In genomic region chr17:82602986-82603385, GRCh38 we compare ENCODE assay signal across 17 cellular contexts. TPM values are rescaled to one million over a fixed set of nuclear protein-coding genes. Genes with fewer than 3 reads are reported as not detected.
DNase-seq lines count a peak whose midpoint lies in the region; ATAC-seq lines count a peak whose summit lies in the region.
"Had no signal": no experiment of that assay in that cellular context is flagged by ENCODE, and none has a peak within 500 bp of the region (broad histone marks: within the 10 kb centered on the region; RNA-seq: fewer than 3 reads in every experiment).

No MANE protein-coding gene starts in this region.

- H3K27me3 ChIP-seq in subcutaneous abdominal adipose tissue (ENCODE audit: control insufficient read depth in 5 of 5, insufficient read depth in 4 of 5, low read length in 5 of 5): no peaks in the 10 kb centered on the region
- H3K27me3 ChIP-seq: hepatocyte, sigmoid colon had no signal

- H3K36me3 ChIP-seq in subcutaneous abdominal adipose tissue (ENCODE audit: control insufficient read depth in 5 of 5, insufficient read depth in 5 of 5, low read length in 5 of 5): peaks cover 0 to 65% (median 44%) of the 10 kb centered on the region in 5 donors

- peaks cover 16% of the 10 kb centered on the region for H3K4me1 Mint-ChIP-seq in activated T-cell treated with anti-CD3 and anti-CD28 coated beads, Interleukin-2, amount 50 U/mL, for 72 hours (ENCODE audit: low read depth)
- no peaks in the 10 kb centered on the region for H3K4me1 Mint-ChIP-seq in activated T-cell treated with anti-CD3 and anti-CD28 coated beads, Interleukin-2, amount 50 U/mL, for 4 hours (ENCODE audit: low read depth)
- H3K4me1 Mint-ChIP-seq in activated T-helper 17 cell treated with anti-CD3 and anti-CD28 coated beads, Interleukin-2, amount 50 U/mL, for 72 hours: peaks cover 10% of the 10 kb centered on the region

- DNase-seq in activated T-cell treated with anti-CD3 and anti-CD28 coated beads, Interleukin-2, amount 50 U/mL, for 72 hours: no peak
- no peak for DNase-seq in activated T-cell treated with anti-CD3 and anti-CD28 coated beads, Interleukin-2, amount 50 U/mL, for 4 hours
- peak; percentile 54 for DNase-seq in iris pigment epithelial cell (ENCODE audit: low read depth)
- DNase-seq in NCI-H1930 (lab: John Stamatoyannopoulos, UW): no peak
- no peak for DNase-seq in NCI-H2081 (lab: John Stamatoyannopoulos, UW)
- DNase-seq in cerebellar cortex (ENCODE audit: low spot score): no peak
- DNase-seq: activated CD4-positive, alpha-beta T cell treated with anti-CD3 and anti-CD28 coated beads for 4 hours; activated gamma-delta T cell; cerebellar nuclear complex; Kasumi-1; NCI-H146; NCI-H510A treated with DMSO at 0.1 percent for 48 hours; sigmoid colon had no signal

- H3K9ac ChIP-seq in subcutaneous abdominal adipose tissue (ENCODE audit: low read length in 5 of 5): no peak overlapping the region

- peaks cover 3 to 42% (median 28%) of the 10 kb centered on the region in 5 donors for H3K4me1 ChIP-seq in subcutaneous abdominal adipose tissue (ENCODE audit: control insufficient read depth in 5 of 5, insufficient read depth in 5 of 5, low read length in 5 of 5)
- H3K4me1 ChIP-seq: sigmoid colon had no signal

- H3K27me3 Mint-ChIP-seq in activated T-cell treated with anti-CD3 and anti-CD28 coated beads, Interleukin-2, amount 50 U/mL, for 72 hours (ENCODE audit: low read depth): no peaks in the 10 kb centered on the region
- H3K27me3 Mint-ChIP-seq in activated T-cell treated with anti-CD3 and anti-CD28 coated beads, Interleukin-2, amount 50 U/mL, for 4 hours (ENCODE audit: low read depth): no peaks in the 10 kb centered on the region
- H3K27me3 Mint-ChIP-seq in activated T-helper 17 cell treated with anti-CD3 and anti-CD28 coated beads, Interleukin-2, amount 50 U/mL, for 72 hours: no peaks in the 10 kb centered on the region

- no peak overlapping the region for H3K27ac ChIP-seq in subcutaneous abdominal adipose tissue (ENCODE audit: low read depth, low read length)
- H3K27ac ChIP-seq: hepatocyte had no signal

- H3K9me3 ChIP-seq in subcutaneous abdominal adipose tissue (ENCODE audit: control insufficient read depth in 5 of 5, low read length in 5 of 5): no peaks in the 10 kb centered on the region
- H3K9me3 ChIP-seq: sigmoid colon had no signal

- peak overlapping the region in 3 of 5 donors; percentile 45 to 56 (median 51) for H3K4me3 ChIP-seq in subcutaneous abdominal adipose tissue (ENCODE audit: low read depth in 1 of 5, low read length in 5 of 5)
- H3K4me3 ChIP-seq: hepatocyte, sigmoid colon had no signal

- no peak overlapping the region for H3K4me3 Mint-ChIP-seq in activated T-cell treated with anti-CD3 and anti-CD28 coated beads, Interleukin-2, amount 50 U/mL, for 72 hours
- no peak overlapping the region for H3K4me3 Mint-ChIP-seq in activated T-cell treated with anti-CD3 and anti-CD28 coated beads, Interleukin-2, amount 50 U/mL, for 4 hours
- H3K4me3 Mint-ChIP-seq in activated T-helper 17 cell treated with anti-CD3 and anti-CD28 coated beads, Interleukin-2, amount 50 U/mL, for 72 hours: no peak overlapping the region

- ATAC-seq in activated T-cell treated with anti-CD3 and anti-CD28 coated beads, Interleukin-2, amount 50 U/mL, for 72 hours (replicated peaks in 1 of 2): peak in 1 of 2 donors; percentile 39
- no peak for ATAC-seq in activated T-cell treated with anti-CD3 and anti-CD28 coated beads, Interleukin-2, amount 50 U/mL, for 4 hours
- peak; percentile 56 for ATAC-seq in activated T-helper 17 cell treated with anti-CD3 and anti-CD28 coated beads, Interleukin-2, amount 50 U/mL, for 72 hours (replicated peaks)
- ATAC-seq: Panc1 had no signal

- peaks cover 8 to 20% of the 10 kb centered on the region in 2 donors for H3K36me3 Mint-ChIP-seq in activated T-cell treated with anti-CD3 and anti-CD28 coated beads, Interleukin-2, amount 50 U/mL, for 72 hours (ENCODE audit: insufficient read depth in 2 of 2)
- peaks cover 24% of the 10 kb centered on the region for H3K36me3 Mint-ChIP-seq in activated T-cell treated with anti-CD3 and anti-CD28 coated beads, Interleukin-2, amount 50 U/mL, for 4 hours (ENCODE audit: insufficient read depth)
- H3K36me3 Mint-ChIP-seq in activated T-helper 17 cell treated with anti-CD3 and anti-CD28 coated beads, Interleukin-2, amount 50 U/mL, for 72 hours (ENCODE audit: low read depth): peaks cover 82% of the 10 kb centered on the region

- no peaks in the 10 kb centered on the region for H3K9me3 Mint-ChIP-seq in activated T-cell treated with anti-CD3 and anti-CD28 coated beads, Interleukin-2, amount 50 U/mL, for 72 hours
- no peaks in the 10 kb centered on the region for H3K9me3 Mint-ChIP-seq in activated T-cell treated with anti-CD3 and anti-CD28 coated beads, Interleukin-2, amount 50 U/mL, for 4 hours
- H3K9me3 Mint-ChIP-seq in activated T-helper 17 cell treated with anti-CD3 and anti-CD28 coated beads, Interleukin-2, amount 50 U/mL, for 72 hours: no peaks in the 10 kb centered on the region

- peak overlapping the region; percentile 19 for H3K27ac Mint-ChIP-seq in activated T-cell treated with anti-CD3 and anti-CD28 coated beads, Interleukin-2, amount 50 U/mL, for 72 hours
- H3K27ac Mint-ChIP-seq in activated T-helper 17 cell treated with anti-CD3 and anti-CD28 coated beads, Interleukin-2, amount 50 U/mL, for 72 hours: peak overlapping the region; percentile 36

RNA-seq across cellular contexts. Expression of gene WDR45B, which starts 45.3 kb away (rescaled TPM):
- 10 to 100 TPM; 51.1 to 52.3 TPM for total RNA-seq in activated T-cell treated with anti-CD3 and anti-CD28 coated beads, Interleukin-2, amount 50 U/mL, for 72 hours
- total RNA-seq in activated T-cell treated with anti-CD3 and anti-CD28 coated beads, Interleukin-2, amount 50 U/mL, for 4 hours: 10 to 100 TPM; 47.1 to 52.5 (median 47.4) TPM
- total RNA-seq in activated T-helper 17 cell treated with anti-CD3 and anti-CD28 coated beads, Interleukin-2, amount 50 U/mL, for 72 hours: 100 to 1,000 TPM in 1 of 2 donors, 10 to 100 TPM in 1; 66.0 to 204 TPM
